In genomic region chr16:2531696-2532493, GRCh38 we compare ENCODE assay signal across 1 cellular context.
A peak's percentile ranks its signal among the peaks of the same experiment; 100 is the strongest.
TF ChIP-seq lines count a peak whose summit lies in the region.

No MANE protein-coding gene starts in this region.

TF ChIP-seq in HepG2, 621 proteins besides CTCF, POLR2A, EP300 and RAD21 (continued from another document and continues in another):
- TF ChIP-seq AHDC1 (CRISPR knock-in tag; IDR thresholded peaks at IDR 0.05; ENCODE audit: borderline replicate concordance) (no peak), MAZ (IDR thresholded peaks at IDR 0.05; ENCODE audit: borderline replicate concordance, low read depth, low read length) (peak; percentile 76), MAZ (CRISPR knock-in tag; IDR thresholded peaks at IDR 0.05; ENCODE audit: low read depth) (peak; percentile 86), CAMTA2 (CRISPR knock-in tag; IDR thresholded peaks at IDR 0.05; ENCODE audit: borderline replicate concordance) (peak; percentile 72; the same call in 1 of the 2 replicates), DR1 (CRISPR knock-in tag; IDR thresholded peaks at IDR 0.05) (peak; percentile 51; the same call in 1 of the 2 replicates), ZFP36L2 (CRISPR knock-in tag; IDR thresholded peaks at IDR 0.05) (no peak), ZNF563 (CRISPR knock-in tag; IDR thresholded peaks at IDR 0.05) (peak; percentile 34; the same call in 1 of the 2 replicates), ZNF430 (CRISPR knock-in tag; IDR thresholded peaks at IDR 0.05) (peak; percentile 59; the same call in 1 of the 2 replicates), MXD4 (CRISPR knock-in tag; IDR thresholded peaks at IDR 0.05) (peak; percentile 73), ZNF317 (CRISPR knock-in tag; IDR thresholded peaks at IDR 0.05) (0 out of 2 replicates have a peak, but pooled peaks have one; percentile 11), DPF2 (CRISPR knock-in tag; IDR thresholded peaks at IDR 0.05; ENCODE audit: borderline replicate concordance, low read depth) (no peak), FUBP1 (CRISPR knock-in tag; IDR thresholded peaks at IDR 0.05; ENCODE audit: borderline replicate concordance) (no peak; the same call in 1 of the 2 replicates), ZNF703 (CRISPR knock-in tag; IDR thresholded peaks at IDR 0.05; ENCODE audit: borderline replicate concordance) (no peak), ETV6 (CRISPR knock-in tag; conservative IDR thresholded peaks at IDR 0.05) (0 out of 2 replicates have a peak, but pooled peaks have one; percentile 33), IRF9 (CRISPR knock-in tag; IDR thresholded peaks at IDR 0.05; ENCODE audit: borderline replicate concordance) (peak; percentile 20; the same call in 1 of the 2 replicates), SNAPC4 (CRISPR knock-in tag; IDR thresholded peaks at IDR 0.05) (peak; percentile 77), ZKSCAN5 (CRISPR knock-in tag; IDR thresholded peaks at IDR 0.05) (no peak), ZNF556 (CRISPR knock-in tag; IDR thresholded peaks at IDR 0.05; ENCODE audit: borderline replicate concordance) (0 out of 2 replicates have a peak, but pooled peaks have one; percentile 47), ZNF580 (CRISPR knock-in tag; IDR thresholded peaks at IDR 0.05; ENCODE audit: borderline replicate concordance, low read depth) (peak; percentile 90), TEAD3 (CRISPR knock-in tag; optimal IDR thresholded peaks at IDR 0.05; ENCODE audit: borderline replicate concordance) (peak; percentile 84), ZNF564 (CRISPR knock-in tag; IDR thresholded peaks at IDR 0.05) (peak; percentile 72), CREBL2 (CRISPR knock-in tag; IDR thresholded peaks at IDR 0.05; ENCODE audit: borderline replicate concordance) (peak; percentile 80; the same call in 1 of the 2 replicates), ZNF543 (CRISPR knock-in tag; IDR thresholded peaks at IDR 0.05) (no peak), HOXA5 (CRISPR knock-in tag; IDR thresholded peaks at IDR 0.05) (peak; percentile 45; the same call in 1 of the 2 replicates), NFIC (IDR thresholded peaks at IDR 0.05; ENCODE audit: low read length) (0 out of 2 replicates have a peak, but pooled peaks have one; percentile 34), HNF1A (IDR thresholded peaks at IDR 0.05; ENCODE audit: low read depth) (no peak), HNF1A (CRISPR knock-in tag; IDR thresholded peaks at IDR 0.05; ENCODE audit: borderline replicate concordance) (peak; percentile 53; the same call in 1 of the 2 replicates), NFE2L2 (IDR thresholded peaks at IDR 0.05; ENCODE audit: low read length) (no peak), ZNF567 (CRISPR knock-in tag; IDR thresholded peaks at IDR 0.05; ENCODE audit: borderline replicate concordance) (peak; percentile 52), ZNF326 (CRISPR knock-in tag; IDR thresholded peaks at IDR 0.05; ENCODE audit: borderline replicate concordance) (peak; percentile 95; the same call in 1 of the 2 replicates), ZNF710 (CRISPR knock-in tag; IDR thresholded peaks at IDR 0.05; ENCODE audit: borderline replicate concordance) (peak; percentile 66; the same call in 1 of the 2 replicates), ZBTB38 (CRISPR knock-in tag; IDR thresholded peaks at IDR 0.05) (peak; percentile 91), ZNF598 (CRISPR knock-in tag; IDR thresholded peaks at IDR 0.05; ENCODE audit: borderline replicate concordance) (peak; percentile 79; the same call in 1 of the 2 replicates), CERS6 (CRISPR knock-in tag; IDR thresholded peaks at IDR 0.05) (0 out of 2 replicates have a peak, but pooled peaks have one; percentile 66), ZNF121 (CRISPR knock-in tag; IDR thresholded peaks at IDR 0.05) (peak; percentile 25; the same call in 1 of the 2 replicates), RFXAP (CRISPR knock-in tag; IDR thresholded peaks at IDR 0.05; ENCODE audit: borderline replicate concordance) (peak; percentile 33; the same call in 1 of the 2 replicates)
